ENCODE assay signal across 1 cellular context in the genomic region with DNA sequence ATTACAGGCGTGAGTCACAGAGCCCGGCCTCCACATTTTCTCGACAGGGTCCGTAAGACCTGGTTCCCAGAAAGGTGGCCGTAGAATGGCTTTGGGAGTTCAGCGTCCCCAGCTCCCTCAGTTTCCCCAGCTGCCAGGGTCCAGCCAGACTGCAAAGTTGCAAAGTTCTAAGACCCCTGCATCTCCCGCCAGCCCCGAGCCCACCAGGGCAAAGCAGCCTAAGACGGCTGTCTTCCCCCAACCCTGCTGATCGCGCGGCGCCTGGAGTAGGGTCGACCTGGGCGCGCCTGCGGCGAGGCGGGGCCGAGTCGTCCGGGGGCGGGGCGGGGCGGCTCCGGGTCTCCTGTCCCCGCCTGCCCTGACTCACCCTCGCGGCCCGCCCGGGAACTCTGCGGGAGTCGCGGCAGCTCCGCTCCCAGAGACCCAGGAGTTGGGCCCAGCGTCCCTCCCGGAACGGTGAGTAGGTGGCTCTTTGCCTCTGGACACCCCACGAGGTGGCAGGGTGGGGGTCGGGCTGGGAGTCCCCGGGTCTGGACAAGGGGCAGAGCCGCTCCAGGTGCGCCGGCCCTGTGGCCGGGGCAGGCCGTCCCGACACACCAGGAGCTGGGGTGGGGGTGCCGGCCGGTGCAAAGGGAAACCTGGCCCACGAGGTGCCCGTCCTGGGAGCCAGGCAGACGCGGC.
A peak's percentile ranks its signal among the peaks of the same experiment; 100 is the strongest.
TF ChIP-seq lines count a peak whose summit lies in the region.

A gene (plus strand): TSS at position 366 of the 681 bp plus-strand sequence. CDS start 7,094 bp downstream, outside the sequence.

TF ChIP-seq in HepG2, 621 proteins besides CTCF, POLR2A, EP300 and RAD21 (continued from another document and continues in another):
- TF ChIP-seq, protein P1, sequence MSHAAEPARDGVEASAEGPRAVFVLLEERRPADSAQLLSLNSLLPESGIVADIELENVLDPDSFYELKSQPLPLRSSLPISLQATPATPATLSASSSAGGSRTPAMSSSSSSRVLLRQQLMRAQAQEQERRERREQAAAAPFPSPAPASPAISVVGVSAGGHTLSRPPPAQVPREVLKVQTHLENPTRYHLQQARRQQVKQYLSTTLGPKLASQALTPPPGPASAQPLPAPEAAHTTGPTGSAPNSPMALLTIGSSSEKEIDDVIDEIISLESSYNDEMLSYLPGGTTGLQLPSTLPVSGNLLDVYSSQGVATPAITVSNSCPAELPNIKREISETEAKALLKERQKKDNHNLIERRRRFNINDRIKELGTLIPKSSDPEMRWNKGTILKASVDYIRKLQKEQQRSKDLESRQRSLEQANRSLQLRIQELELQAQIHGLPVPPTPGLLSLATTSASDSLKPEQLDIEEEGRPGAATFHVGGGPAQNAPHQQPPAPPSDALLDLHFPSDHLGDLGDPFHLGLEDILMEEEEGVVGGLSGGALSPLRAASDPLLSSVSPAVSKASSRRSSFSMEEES (CRISPR knock-in tag; IDR thresholded peaks at IDR 0.05) = 0 out of 2 replicates have a peak, but pooled peaks have one; percentile 18
- TF ChIP-seq HNRNPK (IDR thresholded peaks at IDR 0.05; ENCODE audit: low read depth, low read length, poor library complexity, severe bottlenecking) (no peak), XRCC5 (optimal IDR thresholded peaks at IDR 0.05; ENCODE audit: low read length) (no peak), ZNF3 (CRISPR knock-in tag; IDR thresholded peaks at IDR 0.05) (no peak), ATF1 (CRISPR knock-in tag; IDR thresholded peaks at IDR 0.05) (no peak), ZNF446 (CRISPR knock-in tag; IDR thresholded peaks at IDR 0.05) (peak; percentile 45; the same call in 1 of the 2 replicates), THAP11 (CRISPR knock-in tag; IDR thresholded peaks at IDR 0.05) (0 out of 2 replicates have a peak, but pooled peaks have one; percentile 21), ZNF530 (CRISPR knock-in tag; IDR thresholded peaks at IDR 0.05; ENCODE audit: low read depth) (no peak), ZNF230 (CRISPR knock-in tag; IDR thresholded peaks at IDR 0.05) (0 out of 2 replicates have a peak, but pooled peaks have one; percentile 66), JARID2 (CRISPR knock-in tag; IDR thresholded peaks at IDR 0.05; ENCODE audit: insufficient replicate concordance) (no peak), CHD2 (IDR thresholded peaks at IDR 0.05; ENCODE audit: low read depth, low read length) (no peak), MBD4 (IDR thresholded peaks at IDR 0.05; ENCODE audit: borderline replicate concordance, low read length) (no peak), FOXK2 (IDR thresholded peaks at IDR 0.05) (no peak), ARNT2 (CRISPR knock-in tag; IDR thresholded peaks at IDR 0.05; ENCODE audit: low read depth) (peak; percentile 53; the same call in 1 of the 2 replicates), MAZ (IDR thresholded peaks at IDR 0.05; ENCODE audit: borderline replicate concordance, low read depth, low read length) (peak; percentile 44; the same call in 1 of the 2 replicates), MAZ (CRISPR knock-in tag; IDR thresholded peaks at IDR 0.05; ENCODE audit: low read depth) (no peak; the same call in none of the 2 replicates), DR1 (CRISPR knock-in tag; IDR thresholded peaks at IDR 0.05) (no peak; the same call in 1 of the 2 replicates), SMYD3 (CRISPR knock-in tag; IDR thresholded peaks at IDR 0.05) (no peak), SP1 (IDR thresholded peaks at IDR 0.05) (no peak), SP1 (CRISPR knock-in tag; IDR thresholded peaks at IDR 0.05) (no peak; the same call in 1 of the 2 replicates), HMGA1 (CRISPR knock-in tag; conservative IDR thresholded peaks at IDR 0.05) (no peak), RXRA (CRISPR knock-in tag; IDR thresholded peaks at IDR 0.05) (peak; percentile 30; the same call in 1 of the 2 replicates), ZNF264 (CRISPR knock-in tag; IDR thresholded peaks at IDR 0.05) (0 out of 2 replicates have a peak, but pooled peaks have one; percentile 42), SKI (IDR thresholded peaks at IDR 0.05; ENCODE audit: partially characterized antibody) (no peak), GLI4 (CRISPR knock-in tag; IDR thresholded peaks at IDR 0.05; ENCODE audit: borderline replicate concordance) (no peak), DNMT1 (CRISPR knock-in tag; IDR thresholded peaks at IDR 0.05) (no peak), HOXD1 (CRISPR knock-in tag; IDR thresholded peaks at IDR 0.05) (no peak), CBX2 (IDR thresholded peaks at IDR 0.05; ENCODE audit: low read depth, low read length) (no peak), CBX2 (CRISPR knock-in tag; IDR thresholded peaks at IDR 0.05; ENCODE audit: low read depth) (no peak), ZNF501 (CRISPR knock-in tag; IDR thresholded peaks at IDR 0.05) (peak; percentile 30; the same call in 1 of the 2 replicates), KLF11 (CRISPR knock-in tag; IDR thresholded peaks at IDR 0.05) (no peak), HDAC6 (IDR thresholded peaks at IDR 0.05; ENCODE audit: low read depth, low read length) (no peak), RFX5 (IDR thresholded peaks at IDR 0.05; ENCODE audit: low read depth, low read length) (no peak), YEATS2 (CRISPR knock-in tag; IDR thresholded peaks at IDR 0.05; ENCODE audit: borderline replicate concordance) (no peak), HNRNPL (IDR thresholded peaks at IDR 0.05; ENCODE audit: low read depth, low read length) (no peak), NAIF1 (CRISPR knock-in tag; IDR thresholded peaks at IDR 0.05; ENCODE audit: borderline replicate concordance) (no peak), U2AF2 (IDR thresholded peaks at IDR 0.05; ENCODE audit: low read depth, low read length) (no peak), RXRB (CRISPR knock-in tag; IDR thresholded peaks at IDR 0.05; ENCODE audit: borderline replicate concordance) (peak; percentile 9; the same call in 1 of the 2 replicates), FOSL2 (CRISPR knock-in tag; IDR thresholded peaks at IDR 0.05) (peak; percentile 67), GTF2F1 (IDR thresholded peaks at IDR 0.05; ENCODE audit: low read length) (no peak)
- TF ChIP-seq, protein P2, sequence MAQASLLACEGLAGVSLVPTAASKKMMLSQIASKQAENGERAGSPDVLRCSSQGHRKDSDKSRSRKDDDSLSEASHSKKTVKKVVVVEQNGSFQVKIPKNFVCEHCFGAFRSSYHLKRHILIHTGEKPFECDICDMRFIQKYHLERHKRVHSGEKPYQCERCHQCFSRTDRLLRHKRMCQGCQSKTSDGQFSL (CRISPR knock-in tag; IDR thresholded peaks at IDR 0.05) = peak; percentile 71; the same call in 1 of the 2 replicates
- TF ChIP-seq, protein P3, sequence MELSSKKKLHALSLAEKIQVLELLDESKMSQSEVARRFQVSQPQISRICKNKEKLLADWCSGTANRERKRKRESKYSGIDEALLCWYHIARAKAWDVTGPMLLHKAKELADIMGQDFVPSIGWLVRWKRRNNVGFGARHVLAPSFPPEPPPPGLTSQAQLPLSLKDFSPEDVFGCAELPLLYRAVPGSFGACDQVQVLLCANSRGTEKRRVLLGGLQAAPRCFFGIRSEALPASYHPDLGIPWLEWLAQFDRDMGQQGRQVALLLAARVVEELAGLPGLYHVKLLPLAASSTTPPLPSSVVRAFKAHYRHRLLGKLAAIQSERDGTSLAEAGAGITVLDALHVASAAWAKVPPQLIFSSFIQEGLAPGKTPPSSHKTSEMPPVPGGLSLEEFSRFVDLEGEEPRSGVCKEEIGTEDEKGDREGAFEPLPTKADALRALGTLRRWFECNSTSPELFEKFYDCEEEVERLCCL (CRISPR knock-in tag; IDR thresholded peaks at IDR 0.05; ENCODE audit: borderline replicate concordance) = no peak
- TF ChIP-seq, protein P4, sequence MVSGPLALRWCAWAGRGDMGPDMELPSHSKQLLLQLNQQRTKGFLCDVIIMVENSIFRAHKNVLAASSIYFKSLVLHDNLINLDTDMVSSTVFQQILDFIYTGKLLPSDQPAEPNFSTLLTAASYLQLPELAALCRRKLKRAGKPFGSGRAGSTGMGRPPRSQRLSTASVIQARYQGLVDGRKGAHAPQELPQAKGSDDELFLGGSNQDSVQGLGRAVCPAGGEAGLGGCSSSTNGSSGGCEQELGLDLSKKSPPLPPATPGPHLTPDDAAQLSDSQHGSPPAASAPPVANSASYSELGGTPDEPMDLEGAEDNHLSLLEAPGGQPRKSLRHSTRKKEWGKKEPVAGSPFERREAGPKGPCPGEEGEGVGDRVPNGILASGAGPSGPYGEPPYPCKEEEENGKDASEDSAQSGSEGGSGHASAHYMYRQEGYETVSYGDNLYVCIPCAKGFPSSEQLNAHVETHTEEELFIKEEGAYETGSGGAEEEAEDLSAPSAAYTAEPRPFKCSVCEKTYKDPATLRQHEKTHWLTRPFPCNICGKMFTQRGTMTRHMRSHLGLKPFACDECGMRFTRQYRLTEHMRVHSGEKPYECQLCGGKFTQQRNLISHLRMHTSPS (CRISPR knock-in tag; IDR thresholded peaks at IDR 0.05; ENCODE audit: low read depth) = no peak
- TF ChIP-seq, protein P5, sequence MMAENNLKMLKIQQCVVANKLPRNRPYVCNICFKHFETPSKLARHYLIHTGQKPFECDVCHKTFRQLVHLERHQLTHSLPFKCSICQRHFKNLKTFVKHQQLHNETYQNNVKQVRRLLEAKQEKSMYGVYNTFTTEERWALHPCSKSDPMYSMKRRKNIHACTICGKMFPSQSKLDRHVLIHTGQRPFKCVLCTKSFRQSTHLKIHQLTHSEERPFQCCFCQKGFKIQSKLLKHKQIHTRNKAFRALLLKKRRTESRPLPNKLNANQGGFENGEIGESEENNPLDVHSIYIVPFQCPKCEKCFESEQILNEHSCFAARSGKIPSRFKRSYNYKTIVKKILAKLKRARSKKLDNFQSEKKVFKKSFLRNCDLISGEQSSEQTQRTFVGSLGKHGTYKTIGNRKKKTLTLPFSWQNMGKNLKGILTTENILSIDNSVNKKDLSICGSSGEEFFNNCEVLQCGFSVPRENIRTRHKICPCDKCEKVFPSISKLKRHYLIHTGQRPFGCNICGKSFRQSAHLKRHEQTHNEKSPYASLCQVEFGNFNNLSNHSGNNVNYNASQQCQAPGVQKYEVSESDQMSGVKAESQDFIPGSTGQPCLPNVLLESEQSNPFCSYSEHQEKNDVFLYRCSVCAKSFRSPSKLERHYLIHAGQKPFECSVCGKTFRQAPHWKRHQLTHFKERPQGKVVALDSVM (CRISPR knock-in tag; IDR thresholded peaks at IDR 0.05) = peak; percentile 79
- TF ChIP-seq, protein P6, sequence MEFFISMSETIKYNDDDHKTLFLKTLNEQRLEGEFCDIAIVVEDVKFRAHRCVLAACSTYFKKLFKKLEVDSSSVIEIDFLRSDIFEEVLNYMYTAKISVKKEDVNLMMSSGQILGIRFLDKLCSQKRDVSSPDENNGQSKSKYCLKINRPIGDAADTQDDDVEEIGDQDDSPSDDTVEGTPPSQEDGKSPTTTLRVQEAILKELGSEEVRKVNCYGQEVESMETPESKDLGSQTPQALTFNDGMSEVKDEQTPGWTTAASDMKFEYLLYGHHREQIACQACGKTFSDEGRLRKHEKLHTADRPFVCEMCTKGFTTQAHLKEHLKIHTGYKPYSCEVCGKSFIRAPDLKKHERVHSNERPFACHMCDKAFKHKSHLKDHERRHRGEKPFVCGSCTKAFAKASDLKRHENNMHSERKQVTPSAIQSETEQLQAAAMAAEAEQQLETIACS (CRISPR knock-in tag; IDR thresholded peaks at IDR 0.05) = no peak
- TF ChIP-seq, protein P7, sequence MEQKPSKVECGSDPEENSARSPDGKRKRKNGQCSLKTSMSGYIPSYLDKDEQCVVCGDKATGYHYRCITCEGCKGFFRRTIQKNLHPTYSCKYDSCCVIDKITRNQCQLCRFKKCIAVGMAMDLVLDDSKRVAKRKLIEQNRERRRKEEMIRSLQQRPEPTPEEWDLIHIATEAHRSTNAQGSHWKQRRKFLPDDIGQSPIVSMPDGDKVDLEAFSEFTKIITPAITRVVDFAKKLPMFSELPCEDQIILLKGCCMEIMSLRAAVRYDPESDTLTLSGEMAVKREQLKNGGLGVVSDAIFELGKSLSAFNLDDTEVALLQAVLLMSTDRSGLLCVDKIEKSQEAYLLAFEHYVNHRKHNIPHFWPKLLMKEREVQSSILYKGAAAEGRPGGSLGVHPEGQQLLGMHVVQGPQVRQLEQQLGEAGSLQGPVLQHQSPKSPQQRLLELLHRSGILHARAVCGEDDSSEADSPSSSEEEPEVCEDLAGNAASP (CRISPR knock-in tag; IDR thresholded peaks at IDR 0.05; ENCODE audit: borderline replicate concordance) = peak; percentile 56
- TF ChIP-seq, protein P8, sequence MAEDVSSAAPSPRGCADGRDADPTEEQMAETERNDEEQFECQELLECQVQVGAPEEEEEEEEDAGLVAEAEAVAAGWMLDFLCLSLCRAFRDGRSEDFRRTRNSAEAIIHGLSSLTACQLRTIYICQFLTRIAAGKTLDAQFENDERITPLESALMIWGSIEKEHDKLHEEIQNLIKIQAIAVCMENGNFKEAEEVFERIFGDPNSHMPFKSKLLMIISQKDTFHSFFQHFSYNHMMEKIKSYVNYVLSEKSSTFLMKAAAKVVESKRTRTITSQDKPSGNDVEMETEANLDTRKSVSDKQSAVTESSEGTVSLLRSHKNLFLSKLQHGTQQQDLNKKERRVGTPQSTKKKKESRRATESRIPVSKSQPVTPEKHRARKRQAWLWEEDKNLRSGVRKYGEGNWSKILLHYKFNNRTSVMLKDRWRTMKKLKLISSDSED (CRISPR knock-in tag; IDR thresholded peaks at IDR 0.05) = no peak
- TF ChIP-seq, protein P9, sequence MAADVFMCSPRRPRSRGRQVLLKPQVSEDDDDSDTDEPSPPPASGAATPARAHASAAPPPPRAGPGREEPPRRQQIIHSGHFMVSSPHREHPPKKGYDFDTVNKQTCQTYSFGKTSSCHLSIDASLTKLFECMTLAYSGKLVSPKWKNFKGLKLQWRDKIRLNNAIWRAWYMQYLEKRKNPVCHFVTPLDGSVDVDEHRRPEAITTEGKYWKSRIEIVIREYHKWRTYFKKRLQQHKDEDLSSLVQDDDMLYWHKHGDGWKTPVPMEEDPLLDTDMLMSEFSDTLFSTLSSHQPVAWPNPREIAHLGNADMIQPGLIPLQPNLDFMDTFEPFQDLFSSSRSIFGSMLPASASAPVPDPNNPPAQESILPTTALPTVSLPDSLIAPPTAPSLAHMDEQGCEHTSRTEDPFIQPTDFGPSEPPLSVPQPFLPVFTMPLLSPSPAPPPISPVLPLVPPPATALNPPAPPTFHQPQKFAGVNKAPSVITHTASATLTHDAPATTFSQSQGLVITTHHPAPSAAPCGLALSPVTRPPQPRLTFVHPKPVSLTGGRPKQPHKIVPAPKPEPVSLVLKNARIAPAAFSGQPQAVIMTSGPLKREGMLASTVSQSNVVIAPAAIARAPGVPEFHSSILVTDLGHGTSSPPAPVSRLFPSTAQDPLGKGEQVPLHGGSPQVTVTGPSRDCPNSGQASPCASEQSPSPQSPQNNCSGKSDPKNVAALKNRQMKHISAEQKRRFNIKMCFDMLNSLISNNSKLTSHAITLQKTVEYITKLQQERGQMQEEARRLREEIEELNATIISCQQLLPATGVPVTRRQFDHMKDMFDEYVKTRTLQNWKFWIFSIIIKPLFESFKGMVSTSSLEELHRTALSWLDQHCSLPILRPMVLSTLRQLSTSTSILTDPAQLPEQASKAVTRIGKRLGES (CRISPR knock-in tag; IDR thresholded peaks at IDR 0.05; ENCODE audit: borderline replicate concordance) = no peak
- TF ChIP-seq, protein P10, sequence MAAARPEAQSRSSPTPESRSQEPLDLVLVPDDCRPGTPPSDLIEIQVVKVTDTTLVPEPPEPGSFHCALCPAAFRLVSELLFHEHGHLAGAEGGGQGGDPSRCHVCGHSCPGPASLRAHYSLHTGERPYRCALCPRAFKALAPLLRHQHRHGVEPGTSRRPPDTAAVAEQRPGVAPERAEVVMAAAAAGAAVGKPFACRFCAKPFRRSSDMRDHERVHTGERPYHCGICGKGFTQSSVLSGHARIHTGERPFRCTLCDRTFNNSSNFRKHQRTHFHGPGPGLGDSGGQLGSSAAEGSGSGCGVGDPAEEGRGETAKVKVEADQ (CRISPR knock-in tag; IDR thresholded peaks at IDR 0.05; ENCODE audit: borderline replicate concordance) = no peak
- TF ChIP-seq, protein P11, sequence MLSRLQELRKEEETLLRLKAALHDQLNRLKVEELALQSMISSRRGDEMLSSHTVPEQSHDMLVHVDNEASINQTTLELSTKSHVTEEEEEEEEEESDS (CRISPR knock-in tag; IDR thresholded peaks at IDR 0.05; ENCODE audit: borderline replicate concordance) = no peak
